16 cellular contexts compared by ENCODE assay signal in genomic region chr15:39890640-39891039, GRCh38.
A peak's percentile ranks its signal among the peaks of the same experiment; 100 is the strongest.
DNase-seq lines count a peak whose midpoint lies in the region; TF ChIP-seq lines count a peak whose summit lies in the region.
"Had no signal": no experiment of that assay in that cellular context is flagged by ENCODE, and none has a peak within 500 bp of the region (broad histone marks: within the 10 kb centered on the region; RNA-seq: fewer than 3 reads in every experiment).

No MANE protein-coding gene starts in this region.

- H3K27ac ChIP-seq in VCaP (peak overlapping the region; percentile 83), brain microvascular endothelial cell (no peak overlapping the region)
- H3K27ac ChIP-seq: KMS-11 had no signal

- in situ Hi-C loops in brain microvascular endothelial cell (cut with HindIII; ENCODE audit: low pct_ligation_motif_present, low sequenced_read_pairs), result no loop called here

- DNase-seq in NCI-H2196 (lab: John Stamatoyannopoulos, UW; ENCODE audit: unreplicated experiment) (peak; percentile 3), NCI-H2196 treated with DMSO at 0.1 percent for 48 hours (lab: John Stamatoyannopoulos, UW; ENCODE audit: unreplicated experiment) (no peak), DMS153 treated with DMSO at 0.1 percent for 48 hours (lab: John Stamatoyannopoulos, UW; ENCODE audit: unreplicated experiment) (peak; percentile 27), NCI-H1092 (lab: John Stamatoyannopoulos, UW) (peak; percentile 4), brain microvascular endothelial cell (no peak)
- no peak for DNase-seq in stimulated activated CD4-positive, alpha-beta T cell treated with anti-CD3 and anti-CD28 coated beads, Interleukin-1b, Interleukin-23, amount 100 ng/mL, for 48 hours
- no peak for DNase-seq in activated CD8-positive, alpha-beta memory T cell treated with anti-CD3 and anti-CD28 coated beads for 24 hours
- DNase-seq: COR-L47, DMS79, HCEC 1CT, NCI-H1930, NCI-H226, NCI-H748 treated with DMSO at 0.1 percent for 48 hours, PC-3 had no signal

- H3K4me3 ChIP-seq in brain microvascular endothelial cell (ENCODE audit: low read depth, low read length), result no peak overlapping the region

- TF ChIP-seq CTCF in VCaP (conservative IDR thresholded peaks at IDR 0.05) (no peak), brain microvascular endothelial cell (IDR thresholded peaks at IDR 0.05; ENCODE audit: low read depth, low read length, missing control alignments) (no peak)

- no peaks in the 10 kb centered on the region for H3K36me3 ChIP-seq in brain microvascular endothelial cell (replicated peaks)

- H3K27me3 ChIP-seq in brain microvascular endothelial cell (replicated peaks), result no peaks in the 10 kb centered on the region

Comparison
In these comparisons a context has a peak if more than half of its experiments do, and no peak if none do; other contexts are left out.
1. DNase-seq: peak in NCI-H2196 (single experiment), DMS153 treated with DMSO at 0.1 percent for 48 hours (single experiment) and NCI-H1092 (single experiment); none in NCI-H2196 treated with DMSO at 0.1 percent for 48 hours (single experiment), stimulated activated CD4-positive, alpha-beta T cell treated with anti-CD3 and anti-CD28 coated beads, Interleukin-1b, Interleukin-23, amount 100 ng/mL, for 48 hours (single experiment), brain microvascular endothelial cell (single experiment) and activated CD8-positive, alpha-beta memory T cell treated with anti-CD3 and anti-CD28 coated beads for 24 hours (single experiment).